In genomic region chr6:103122766-103123601, GRCh38 we compare ENCODE assay signal across 9 cellular contexts.
A peak's percentile ranks its signal among the peaks of the same experiment; 100 is the strongest.
DNase-seq lines count a peak whose midpoint lies in the region; TF ChIP-seq lines count a peak whose summit lies in the region.
"Had no signal": no experiment of that assay in that cellular context is flagged by ENCODE, and none has a peak within 500 bp of the region (broad histone marks: within the 10 kb centered on the region; RNA-seq: fewer than 3 reads in every experiment).

No MANE protein-coding gene starts in this region.

- H3K4me3 ChIP-seq in MM.1S (ENCODE audit: low read length) (no peak overlapping the region), fibroblast of the aortic adventitia (ENCODE audit: low read depth, low read length) (no peak overlapping the region), retinal pigment epithelial cell (ENCODE audit: low read length) (no peak overlapping the region)
- H3K4me3 ChIP-seq: Peyer's patch had no signal

- H3K79me2 ChIP-seq in H9 (ENCODE audit: insufficient read depth, low read length) (no peaks in the 10 kb centered on the region), MM.1S (ENCODE audit: low read length) (no peaks in the 10 kb centered on the region)

- no peak overlapping the region for H3K4me3 Mint-ChIP-seq in H9
- H3K4me3 Mint-ChIP-seq in activated T-helper 1 cell treated with anti-CD3 and anti-CD28 coated beads, Interleukin-12 subunit alpha, Interleukin-12 subunit beta, Interleukin-2, Interleukin-4 antibody, amounts not matched to agents 30 ng/mL and 10 ng/mL and 1 ng/mL, durations not matched to agents 14 hours and 24 hours and 36 hours = no peak overlapping the region

- intact Hi-C loops in activated T-helper 1 cell treated with anti-CD3 and anti-CD28 coated beads, Interleukin-12 subunit alpha, Interleukin-12 subunit beta, Interleukin-2, Interleukin-4 antibody, amounts not matched to agents 30 ng/mL and 10 ng/mL and 1 ng/mL, durations not matched to agents 14 hours and 24 hours and 36 hours (cut with micrococcal nuclease) = no loop called here

- no peak overlapping the region for H3K14ac ChIP-seq in H9 (ENCODE audit: insufficient read depth, low read length)

- DNase-seq in ELF-1 (ENCODE audit: low read depth, low spot score) (peak; percentile 90), H9 (peak; percentile 89), MM.1S (peak; percentile 53), SHP77 (lab: John Stamatoyannopoulos, UW) (peak; percentile 82 to 85), fibroblast of the aortic adventitia (ENCODE audit: low read depth) (peak; percentile 6), retinal pigment epithelial cell (ENCODE audit: low read depth) (peak; percentile 20)
- no peak for DNase-seq in activated naive CD4-positive, alpha-beta T cell (lab: John Stamatoyannopoulos, UW)
- DNase-seq in activated T-helper 1 cell treated with anti-CD3 and anti-CD28 coated beads, Interleukin-12 subunit alpha, Interleukin-12 subunit beta, Interleukin-2, Interleukin-4 antibody, amounts not matched to agents 30 ng/mL and 10 ng/mL and 1 ng/mL, durations not matched to agents 14 hours and 24 hours and 36 hours (ENCODE audit: low spot score) = no peak

- TF ChIP-seq CTCF in H9 (conservative IDR thresholded peaks at IDR 0.05) = peak; percentile 83
- TF ChIP-seq CTCF in MM.1S (IDR thresholded peaks at IDR 0.05; ENCODE audit: low read length) = peak; percentile 65
- no peak for TF ChIP-seq CTCF in fibroblast of the aortic adventitia (IDR thresholded peaks at IDR 0.05; ENCODE audit: insufficient read depth, low read length)
- peak; percentile 76 for TF ChIP-seq CTCF in retinal pigment epithelial cell (conservative IDR thresholded peaks at IDR 0.05; ENCODE audit: low read depth, low read length)

- no peaks in the 10 kb centered on the region for H3K79me1 ChIP-seq in H9 (ENCODE audit: insufficient read depth, low read depth, low read length, poor library complexity, severe bottlenecking)

- H3K36me3 ChIP-seq in MM.1S (replicated peaks; ENCODE audit: insufficient read depth, low read length) = no peaks in the 10 kb centered on the region
- H3K36me3 ChIP-seq: Peyer's patch had no signal

- no peak overlapping the region for H3K18ac ChIP-seq in H9 (ENCODE audit: insufficient read length, low read depth, low read length)

- no peak overlapping the region for H2BK20ac ChIP-seq in H9 (ENCODE audit: low read depth, low read length, poor library complexity, severe bottlenecking)

- H3K27me3 ChIP-seq in H9 (ENCODE audit: insufficient read depth, low read length) (no peaks in the 10 kb centered on the region), MM.1S (replicated peaks; ENCODE audit: insufficient read depth, low read length) (no peaks in the 10 kb centered on the region)
- H3K27me3 ChIP-seq: Peyer's patch had no signal

- no peak overlapping the region for H2BK15ac ChIP-seq in H9 (ENCODE audit: low read depth, low read length)

- H3K9me3 ChIP-seq in H9 (ENCODE audit: control insufficient read depth, low read depth, low read length) = no peaks in the 10 kb centered on the region
- H3K9me3 ChIP-seq in MM.1S (replicated peaks; ENCODE audit: insufficient read depth, low read length) = no peaks in the 10 kb centered on the region
- H3K9me3 ChIP-seq: Peyer's patch had no signal

- WGBS in H9 (ENCODE audit: extremely low coverage, insufficient read length, low lambda C conversion rate) = no CpG with 5 or more reads among the region's 10 CpGs

- H2BK12ac ChIP-seq in H9 (ENCODE audit: insufficient read length, low read depth, low read length) = no peak overlapping the region

- H3K27ac Mint-ChIP-seq in H9 = no peak overlapping the region; a peak in 2 of 7 replicates
- no peak overlapping the region for H3K27ac Mint-ChIP-seq in activated T-helper 1 cell treated with anti-CD3 and anti-CD28 coated beads, Interleukin-12 subunit alpha, Interleukin-12 subunit beta, Interleukin-2, Interleukin-4 antibody, amounts not matched to agents 30 ng/mL and 10 ng/mL and 1 ng/mL, durations not matched to agents 14 hours and 24 hours and 36 hours

- no peaks in the 10 kb centered on the region for H3K9me2 ChIP-seq in MM.1S (replicated peaks; ENCODE audit: insufficient read depth, low read length)

- H3K23me2 ChIP-seq in H9 (ENCODE audit: insufficient read length, low read depth, low read length, poor library complexity, severe bottlenecking) = no peaks in the 10 kb centered on the region

- H3K9me3 Mint-ChIP-seq in H9 = no peaks in the 10 kb centered on the region; a peak in 1 of 5 replicates
- no peaks in the 10 kb centered on the region for H3K9me3 Mint-ChIP-seq in activated T-helper 1 cell treated with anti-CD3 and anti-CD28 coated beads, Interleukin-12 subunit alpha, Interleukin-12 subunit beta, Interleukin-2, Interleukin-4 antibody, amounts not matched to agents 30 ng/mL and 10 ng/mL and 1 ng/mL, durations not matched to agents 14 hours and 24 hours and 36 hours

- no peak overlapping the region for H3K23ac ChIP-seq in H9 (ENCODE audit: insufficient read length, low read depth, low read length)

- no peak overlapping the region for H2BK5ac ChIP-seq in H9 (ENCODE audit: insufficient read length, low read length)

- no peaks in the 10 kb centered on the region for H3K27me3 Mint-ChIP-seq in H9 (ENCODE audit: low read depth)
- no peaks in the 10 kb centered on the region for H3K27me3 Mint-ChIP-seq in activated T-helper 1 cell treated with anti-CD3 and anti-CD28 coated beads, Interleukin-12 subunit alpha, Interleukin-12 subunit beta, Interleukin-2, Interleukin-4 antibody, amounts not matched to agents 30 ng/mL and 10 ng/mL and 1 ng/mL, durations not matched to agents 14 hours and 24 hours and 36 hours (ENCODE audit: insufficient read depth)

- no peak overlapping the region for H3T11ph ChIP-seq in H9 (ENCODE audit: low read length)

- H3K4me1 Mint-ChIP-seq in H9 = no peaks in the 10 kb centered on the region
- H3K4me1 Mint-ChIP-seq in activated T-helper 1 cell treated with anti-CD3 and anti-CD28 coated beads, Interleukin-12 subunit alpha, Interleukin-12 subunit beta, Interleukin-2, Interleukin-4 antibody, amounts not matched to agents 30 ng/mL and 10 ng/mL and 1 ng/mL, durations not matched to agents 14 hours and 24 hours and 36 hours (ENCODE audit: low read depth) = no peaks in the 10 kb centered on the region

- no peak overlapping the region for H3K4ac ChIP-seq in H9 (ENCODE audit: low read depth, low read length)

- no peak overlapping the region for H4K91ac ChIP-seq in H9 (ENCODE audit: insufficient read length, low read depth, low read length)

- H4K20me1 ChIP-seq in H9 (ENCODE audit: control insufficient read depth, insufficient read depth, insufficient read length) (no peaks in the 10 kb centered on the region), MM.1S (ENCODE audit: insufficient read depth, low read length) (no peaks in the 10 kb centered on the region)

- H2AK5ac ChIP-seq in H9 (ENCODE audit: insufficient read length, low read length) = no peak overlapping the region

- H2AFZ ChIP-seq in H9 (ENCODE audit: low read length) (no peak overlapping the region), MM.1S (ENCODE audit: low read length) (0 out of 2 replicates have a peak overlapping the region, but pooled peaks have one; percentile 9)

- no peak overlapping the region for H4K5ac ChIP-seq in H9 (ENCODE audit: insufficient read length, low read depth, low read length)

- no peak overlapping the region for H3K56ac ChIP-seq in H9 (ENCODE audit: insufficient read length, low read depth, low read length)

- no peak overlapping the region for H4K8ac ChIP-seq in H9 (replicated peaks; ENCODE audit: insufficient read length, low read depth, low read length)

- no peak overlapping the region for H3K27ac ChIP-seq in H9 (ENCODE audit: insufficient read length, low read depth, low read length)
- H3K27ac ChIP-seq in MM.1S (ENCODE audit: low read length) = no peak overlapping the region
- H3K27ac ChIP-seq: Peyer's patch had no signal

- H3K36me3 Mint-ChIP-seq in H9 (ENCODE audit: insufficient read depth in 1 of 3, low read depth in 3 of 3) = no peaks in the 10 kb centered on the region
- no peaks in the 10 kb centered on the region for H3K36me3 Mint-ChIP-seq in activated T-helper 1 cell treated with anti-CD3 and anti-CD28 coated beads, Interleukin-12 subunit alpha, Interleukin-12 subunit beta, Interleukin-2, Interleukin-4 antibody, amounts not matched to agents 30 ng/mL and 10 ng/mL and 1 ng/mL, durations not matched to agents 14 hours and 24 hours and 36 hours (ENCODE audit: low read depth)

- H3K4me1 ChIP-seq in H9 (ENCODE audit: insufficient read depth, low read length) (no peaks in the 10 kb centered on the region), MM.1S (ENCODE audit: low read length) (no peaks in the 10 kb centered on the region)
- H3K4me1 ChIP-seq: Peyer's patch had no signal

- H2BK120ac ChIP-seq in H9 (ENCODE audit: low read depth, low read length, poor library complexity, severe bottlenecking) = no peak overlapping the region

- no peaks in the 10 kb centered on the region for H3F3A ChIP-seq in MM.1S (ENCODE audit: insufficient read depth, low read length)

- H3K4me2 ChIP-seq in H9 (ENCODE audit: insufficient read depth, insufficient read length, low read length) (no peak overlapping the region), MM.1S (ENCODE audit: low read depth, low read length) (no peak overlapping the region)

- H3K9ac ChIP-seq in H9 (ENCODE audit: extremely low read depth, insufficient read length, low read length) (no peak overlapping the region), MM.1S (ENCODE audit: low read length) (no peak overlapping the region)

Comparison
In these comparisons a context has a peak if more than half of its experiments do, and no peak if none do; other contexts are left out.
1. DNase-seq: peak in ELF-1 (single experiment), H9 (single experiment), MM.1S (single experiment), SHP77 (2 of 2), fibroblast of the aortic adventitia (single experiment) and retinal pigment epithelial cell (single experiment); none in activated naive CD4-positive, alpha-beta T cell (0 of 4) and activated T-helper 1 cell treated with anti-CD3 and anti-CD28 coated beads, Interleukin-12 subunit alpha, Interleukin-12 subunit beta, Interleukin-2, Interleukin-4 antibody, amounts not matched to agents 30 ng/mL and 10 ng/mL and 1 ng/mL, durations not matched to agents 14 hours and 24 hours and 36 hours (single experiment).